8 cellular contexts compared by ENCODE assay signal in genomic region chr5:43007246-43007910, GRCh38. TPM values are rescaled to one million over a fixed set of nuclear protein-coding genes. Genes with fewer than 3 reads are reported as not detected.
DNase-seq lines count a peak whose midpoint lies in the region; ATAC-seq and TF ChIP-seq lines count a peak whose summit lies in the region.

No MANE protein-coding gene starts in this region.

- peak overlapping the region; percentile 47 for H3K27ac ChIP-seq in foreskin keratinocyte
- no peak overlapping the region for H3K27ac ChIP-seq in neural progenitor cell
- peak overlapping the region; percentile 90 for H3K27ac ChIP-seq in suprapubic skin

- peak; percentile 79 for DNase-seq in COR-L47 (lab: John Stamatoyannopoulos, UW)
- peak; percentile 92 for DNase-seq in activated effector memory CD4-positive, alpha-beta T cell treated with anti-CD3 and anti-CD28 coated beads, Interleukin-2, amount 50 U/mL, for 16 hours
- peak; percentile 83 to 90 for DNase-seq in foreskin keratinocyte
- peak; percentile 90 for DNase-seq in neural progenitor cell (ENCODE audit: low spot score)
- DNase-seq in suprapubic skin (ENCODE audit: low spot score in 2 of 2), result peak; percentile 90 to 92

- no peaks in the 10 kb centered on the region for H3K9me3 Mint-ChIP-seq in neural progenitor cell

- H4K20me1 ChIP-seq in Loucy (ENCODE audit: insufficient read depth, low read length, poor library complexity, severe bottlenecking), result no peaks in the 10 kb centered on the region
- no peaks in the 10 kb centered on the region for H4K20me1 ChIP-seq in neural progenitor cell (ENCODE audit: low read depth)

- H3K9me2 ChIP-seq in Loucy (replicated peaks; ENCODE audit: low read depth, low read length), result no peaks in the 10 kb centered on the region

- H3K79me2 ChIP-seq in Loucy (ENCODE audit: insufficient read depth, low read length) (peaks cover 79% of the 10 kb centered on the region), neural progenitor cell (ENCODE audit: low read depth) (no peaks in the 10 kb centered on the region)

- H3K36me3 ChIP-seq in Loucy (ENCODE audit: insufficient read depth, low read length) (no peaks in the 10 kb centered on the region), neural progenitor cell (no peaks in the 10 kb centered on the region), suprapubic skin (no peaks in the 10 kb centered on the region)

- no peak overlapping the region for H2AFZ ChIP-seq in Loucy (ENCODE audit: low read length)
- peak overlapping the region; percentile 91 for H2AFZ ChIP-seq in neural progenitor cell (replicated peaks)

- ATAC-seq in GM21825 (IDR thresholded peaks at IDR 0.05; ENCODE audit: unreplicated experiment) (peak; percentile 21), foreskin keratinocyte (peak; percentile 65)

- H3K4me1 ChIP-seq in Loucy (ENCODE audit: insufficient read depth, low read length, poor library complexity, severe bottlenecking) (peaks cover 58% of the 10 kb centered on the region), foreskin keratinocyte (peaks cover 5% of the 10 kb centered on the region), neural progenitor cell (no peaks in the 10 kb centered on the region), suprapubic skin (peaks cover 25% of the 10 kb centered on the region)

- peak overlapping the region; percentile 95 for H3K4me3 ChIP-seq in Loucy (ENCODE audit: low read length, poor library complexity, severe bottlenecking)
- peak overlapping the region; percentile 41 for H3K4me3 ChIP-seq in neural progenitor cell
- peak overlapping the region; percentile 61 for H3K4me3 ChIP-seq in suprapubic skin

- peaks cover 7% of the 10 kb centered on the region for H3K4me1 Mint-ChIP-seq in neural progenitor cell

- TF ChIP-seq CTCF in Loucy (conservative IDR thresholded peaks at IDR 0.05; ENCODE audit: low read length), result no peak
- TF ChIP-seq CTCF in foreskin keratinocyte (conservative IDR thresholded peaks at IDR 0.05), result no peak
- TF ChIP-seq CTCF in neural progenitor cell (IDR thresholded peaks at IDR 0.05), result no peak
- no peak for TF ChIP-seq CTCF in suprapubic skin (IDR thresholded peaks at IDR 0.05)

- H3F3A ChIP-seq in Loucy (ENCODE audit: low read depth) (peaks cover 22% of the 10 kb centered on the region), neural progenitor cell (ENCODE audit: low read depth) (peaks cover 23% of the 10 kb centered on the region)

- TF ChIP-seq POLR2A in Raji (IDR thresholded peaks at IDR 0.05; ENCODE audit: insufficient read depth, low read depth, low read length) (peak; percentile 28; the same call in 1 of the 2 replicates), suprapubic skin (IDR thresholded peaks at IDR 0.05) (no peak)

- peaks cover 82% of the 10 kb centered on the region for H3K27me3 Mint-ChIP-seq in neural progenitor cell (ENCODE audit: insufficient read depth, low read depth)

- H3K9ac ChIP-seq in Loucy (ENCODE audit: low read depth, low read length, poor library complexity, severe bottlenecking) (peak overlapping the region; percentile 100), neural progenitor cell (no peak overlapping the region)

- no peaks in the 10 kb centered on the region for H3K27me3 ChIP-seq in Loucy (ENCODE audit: insufficient read depth, low read length, poor library complexity, severe bottlenecking)
- no peaks in the 10 kb centered on the region for H3K27me3 ChIP-seq in foreskin keratinocyte
- peaks cover 90% of the 10 kb centered on the region for H3K27me3 ChIP-seq in neural progenitor cell
- H3K27me3 ChIP-seq in suprapubic skin, result peaks cover 21% of the 10 kb centered on the region

- peak overlapping the region; percentile 89 for H3K27ac Mint-ChIP-seq in neural progenitor cell

- no peaks in the 10 kb centered on the region for H3K36me3 Mint-ChIP-seq in neural progenitor cell

- H3K9me3 ChIP-seq in Loucy (ENCODE audit: insufficient read depth, low read depth, low read length) (no peaks in the 10 kb centered on the region), neural progenitor cell (ENCODE audit: low read depth) (no peaks in the 10 kb centered on the region), suprapubic skin (no peaks in the 10 kb centered on the region)

- H3K4me3 Mint-ChIP-seq in neural progenitor cell, result peak overlapping the region; percentile 91

- H3K4me2 ChIP-seq in Loucy (ENCODE audit: low read depth, low read length, poor library complexity, severe bottlenecking), result peak overlapping the region; percentile 96
- peak overlapping the region; percentile 65 for H3K4me2 ChIP-seq in neural progenitor cell

- TF ChIP-seq EP300 in suprapubic skin (IDR thresholded peaks at IDR 0.05), result no peak

- 3% methylated on average over 27 of the region's 27 CpGs for WGBS in suprapubic skin

RNA-seq across cellular contexts. Expression of gene ANXA2R, which starts 32.7 kb away (rescaled TPM):
- total RNA-seq in foreskin keratinocyte (0.49 and 0.71 TPM in 2 replicates), neural progenitor cell (ENCODE audit: low replicate concordance) (0.17 and 0.74 TPM in 2 replicates), suprapubic skin (1 to 10 TPM in 1 of 4 donors, under 1 TPM in 2, not detected in 1; 0.39 to 3.1 (median 0.89) TPM)
- polyA plus RNA-seq in foreskin keratinocyte, result 0.48 and 0.68 TPM in 2 replicates

Comparison
In these comparisons a context has a peak if more than half of its experiments do, and no peak if none do; other contexts are left out.
1. H3K4me3 ChIP-seq: peak in every context shown above with its lines; median percentile 95 in Loucy; 61 in suprapubic skin; 41 in neural progenitor cell.